ENCODE assay signal across 26 cellular contexts in genomic region chr12:41441180-41441579, GRCh38.
"Had no signal": no experiment of that assay in that cellular context is flagged by ENCODE, and none has a peak within 500 bp of the region (broad histone marks: within the 10 kb centered on the region; RNA-seq: fewer than 3 reads in every experiment).

No MANE protein-coding gene starts in this region.

- H3K4me3 Mint-ChIP-seq: immature natural killer cell; natural killer cell; nephron progenitor cell; stimulated activated memory B cell treated with anti-CD40 and anti-IgM and Interleukin-4, amounts not matched to agents 10 μg/mL and 1 μg/mL and 100 μg/mL, for 72 hours; stimulated activated naive CD8-positive, alpha-beta T cell treated with anti-CD3 and anti-CD28 coated beads, Interleukin-15, amount 100 ng/mL, for 72 hours; type B pancreatic cell had no signal

- H3K27ac Mint-ChIP-seq: immature natural killer cell; natural killer cell; nephron progenitor cell; progenitor cell of endocrine pancreas; stimulated activated memory B cell treated with anti-CD40 and anti-IgM and Interleukin-4, amounts not matched to agents 10 μg/mL and 1 μg/mL and 100 μg/mL, for 72 hours; stimulated activated naive CD8-positive, alpha-beta T cell treated with anti-CD3 and anti-CD28 coated beads, Interleukin-15, amount 100 ng/mL, for 72 hours; type B pancreatic cell had no signal

- H3K9me3 ChIP-seq: left lung, lower lobe of right lung, ovary, right atrium auricular region, right lobe of liver, tibial nerve, vagina had no signal

- H3K36me3 Mint-ChIP-seq: immature natural killer cell; natural killer cell; stimulated activated memory B cell treated with anti-CD40 and anti-IgM and Interleukin-4, amounts not matched to agents 10 μg/mL and 1 μg/mL and 100 μg/mL, for 72 hours; type B pancreatic cell had no signal

- H3K4me2 ChIP-seq: smooth muscle cell had no signal

- H3K4me3 ChIP-seq: left lung, lower lobe of right lung, ovary, right atrium auricular region, right lobe of liver, smooth muscle cell, tibial nerve, vagina had no signal

- H3K4me1 Mint-ChIP-seq: stimulated activated memory B cell treated with anti-CD40 and anti-IgM and Interleukin-4, amounts not matched to agents 10 μg/mL and 1 μg/mL and 100 μg/mL, for 72 hours; stimulated activated naive CD8-positive, alpha-beta T cell treated with anti-CD3 and anti-CD28 coated beads, Interleukin-15, amount 100 ng/mL, for 72 hours had no signal

- H3K36me3 ChIP-seq: left lung, lower lobe of right lung, ovary, right atrium auricular region, right lobe of liver, tibial nerve, vagina had no signal

- ATAC-seq: left colon; left lung; lower lobe of right lung; natural killer cell; right lobe of liver; stimulated activated memory B cell treated with anti-CD40 and anti-IgM and Interleukin-4, amounts not matched to agents 10 μg/mL and 1 μg/mL and 100 μg/mL, for 72 hours; stimulated activated naive CD8-positive, alpha-beta T cell treated with anti-CD3 and anti-CD28 coated beads, Interleukin-15, amount 100 ng/mL, for 72 hours had no signal

- H3K9me3 Mint-ChIP-seq: immature natural killer cell; natural killer cell; nephron progenitor cell; stimulated activated memory B cell treated with anti-CD40 and anti-IgM and Interleukin-4, amounts not matched to agents 10 μg/mL and 1 μg/mL and 100 μg/mL, for 72 hours; stimulated activated naive CD8-positive, alpha-beta T cell treated with anti-CD3 and anti-CD28 coated beads, Interleukin-15, amount 100 ng/mL, for 72 hours; type B pancreatic cell had no signal

- H3K27me3 ChIP-seq: left lung, ovary, right atrium auricular region, right lobe of liver, tibial nerve, vagina had no signal

- H3K4me1 ChIP-seq: left lung, lower lobe of right lung, right atrium auricular region, right lobe of liver, tibial nerve, vagina had no signal

- H3K27ac ChIP-seq: left lung, lower lobe of right lung, ovary, right atrium auricular region, right lobe of liver, tibial nerve, vagina had no signal

- H3K27me3 Mint-ChIP-seq: progenitor cell of endocrine pancreas; stimulated activated memory B cell treated with anti-CD40 and anti-IgM and Interleukin-4, amounts not matched to agents 10 μg/mL and 1 μg/mL and 100 μg/mL, for 72 hours; stimulated activated naive CD8-positive, alpha-beta T cell treated with anti-CD3 and anti-CD28 coated beads, Interleukin-15, amount 100 ng/mL, for 72 hours; type B pancreatic cell had no signal

- DNase-seq: hypothalamus; immature natural killer cell; kidney; left colon; left lung; lower lobe of right lung; mammary epithelial cell; mesenchymal stem cell; natural killer cell; nephron progenitor cell; ovary; right lobe of liver; stimulated activated CD4-positive, alpha-beta T cell treated with anti-CD3 and anti-CD28 coated beads, Interleukin-1b, Interleukin-23, amount 100 ng/mL, for 48 hours; stimulated activated CD4-positive, alpha-beta T cell treated with anti-CD3 and anti-CD28 coated beads, Interleukin-2, amount 100 ng/mL, for 48 hours; stimulated activated CD4-positive, alpha-beta T cell treated with anti-CD3 and anti-CD28 coated beads, Interleukin-4, amount 100 ng/mL, for 4 hours; stimulated activated CD8-positive, alpha-beta memory T cell treated with anti-CD3 and anti-CD28 coated beads, Interleukin-4, amount 100 ng/mL, for 48 hours; stimulated activated naive CD4-positive, alpha-beta T cell treated with Interleukin-2 at 50 U/mL for 16 hours; stimulated activated naive CD8-positive, alpha-beta T cell treated with anti-CD3 and anti-CD28 coated beads, Interleukin-15, amount 100 ng/mL, for 72 hours; substantia nigra had no signal
